Comparison of ENCODE assay signal across 1 cellular context in genomic region chr7:151244156-151244870, GRCh38.
TF ChIP-seq lines count a peak whose summit lies in the region.

No MANE protein-coding gene starts in this region.

TF ChIP-seq in GM23338, 12 proteins besides CTCF, POLR2A, EP300 and RAD21:
- no peak for TF ChIP-seq ZNF462 (CRISPR knock-in tag; IDR thresholded peaks at IDR 0.05)
- TF ChIP-seq, protein P1, sequence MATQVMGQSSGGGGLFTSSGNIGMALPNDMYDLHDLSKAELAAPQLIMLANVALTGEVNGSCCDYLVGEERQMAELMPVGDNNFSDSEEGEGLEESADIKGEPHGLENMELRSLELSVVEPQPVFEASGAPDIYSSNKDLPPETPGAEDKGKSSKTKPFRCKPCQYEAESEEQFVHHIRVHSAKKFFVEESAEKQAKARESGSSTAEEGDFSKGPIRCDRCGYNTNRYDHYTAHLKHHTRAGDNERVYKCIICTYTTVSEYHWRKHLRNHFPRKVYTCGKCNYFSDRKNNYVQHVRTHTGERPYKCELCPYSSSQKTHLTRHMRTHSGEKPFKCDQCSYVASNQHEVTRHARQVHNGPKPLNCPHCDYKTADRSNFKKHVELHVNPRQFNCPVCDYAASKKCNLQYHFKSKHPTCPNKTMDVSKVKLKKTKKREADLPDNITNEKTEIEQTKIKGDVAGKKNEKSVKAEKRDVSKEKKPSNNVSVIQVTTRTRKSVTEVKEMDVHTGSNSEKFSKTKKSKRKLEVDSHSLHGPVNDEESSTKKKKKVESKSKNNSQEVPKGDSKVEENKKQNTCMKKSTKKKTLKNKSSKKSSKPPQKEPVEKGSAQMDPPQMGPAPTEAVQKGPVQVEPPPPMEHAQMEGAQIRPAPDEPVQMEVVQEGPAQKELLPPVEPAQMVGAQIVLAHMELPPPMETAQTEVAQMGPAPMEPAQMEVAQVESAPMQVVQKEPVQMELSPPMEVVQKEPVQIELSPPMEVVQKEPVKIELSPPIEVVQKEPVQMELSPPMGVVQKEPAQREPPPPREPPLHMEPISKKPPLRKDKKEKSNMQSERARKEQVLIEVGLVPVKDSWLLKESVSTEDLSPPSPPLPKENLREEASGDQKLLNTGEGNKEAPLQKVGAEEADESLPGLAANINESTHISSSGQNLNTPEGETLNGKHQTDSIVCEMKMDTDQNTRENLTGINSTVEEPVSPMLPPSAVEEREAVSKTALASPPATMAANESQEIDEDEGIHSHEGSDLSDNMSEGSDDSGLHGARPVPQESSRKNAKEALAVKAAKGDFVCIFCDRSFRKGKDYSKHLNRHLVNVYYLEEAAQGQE (IDR thresholded peaks at IDR 0.05; ENCODE audit: unreplicated experiment) = no peak
- TF ChIP-seq EZH2phosphoT487 (IDR thresholded peaks at IDR 0.05; ENCODE audit: unreplicated experiment) = no peak
- TF ChIP-seq, protein P2, sequence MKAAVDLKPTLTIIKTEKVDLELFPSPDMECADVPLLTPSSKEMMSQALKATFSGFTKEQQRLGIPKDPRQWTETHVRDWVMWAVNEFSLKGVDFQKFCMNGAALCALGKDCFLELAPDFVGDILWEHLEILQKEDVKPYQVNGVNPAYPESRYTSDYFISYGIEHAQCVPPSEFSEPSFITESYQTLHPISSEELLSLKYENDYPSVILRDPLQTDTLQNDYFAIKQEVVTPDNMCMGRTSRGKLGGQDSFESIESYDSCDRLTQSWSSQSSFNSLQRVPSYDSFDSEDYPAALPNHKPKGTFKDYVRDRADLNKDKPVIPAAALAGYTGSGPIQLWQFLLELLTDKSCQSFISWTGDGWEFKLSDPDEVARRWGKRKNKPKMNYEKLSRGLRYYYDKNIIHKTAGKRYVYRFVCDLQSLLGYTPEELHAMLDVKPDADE (IDR thresholded peaks at IDR 0.05) = no peak
- no peak for TF ChIP-seq JUNB (IDR thresholded peaks at IDR 0.05; ENCODE audit: unreplicated experiment)
- no peak for TF ChIP-seq POLR2AphosphoS5 (IDR thresholded peaks at IDR 0.05; ENCODE audit: low read depth)
- no peak for TF ChIP-seq STAT1 (IDR thresholded peaks at IDR 0.05; ENCODE audit: unreplicated experiment)
- no peak for TF ChIP-seq ZNF331 (CRISPR knock-in tag; IDR thresholded peaks at IDR 0.05; ENCODE audit: low read depth)
